1 cellular context compared by ENCODE assay signal in the genomic region with DNA sequence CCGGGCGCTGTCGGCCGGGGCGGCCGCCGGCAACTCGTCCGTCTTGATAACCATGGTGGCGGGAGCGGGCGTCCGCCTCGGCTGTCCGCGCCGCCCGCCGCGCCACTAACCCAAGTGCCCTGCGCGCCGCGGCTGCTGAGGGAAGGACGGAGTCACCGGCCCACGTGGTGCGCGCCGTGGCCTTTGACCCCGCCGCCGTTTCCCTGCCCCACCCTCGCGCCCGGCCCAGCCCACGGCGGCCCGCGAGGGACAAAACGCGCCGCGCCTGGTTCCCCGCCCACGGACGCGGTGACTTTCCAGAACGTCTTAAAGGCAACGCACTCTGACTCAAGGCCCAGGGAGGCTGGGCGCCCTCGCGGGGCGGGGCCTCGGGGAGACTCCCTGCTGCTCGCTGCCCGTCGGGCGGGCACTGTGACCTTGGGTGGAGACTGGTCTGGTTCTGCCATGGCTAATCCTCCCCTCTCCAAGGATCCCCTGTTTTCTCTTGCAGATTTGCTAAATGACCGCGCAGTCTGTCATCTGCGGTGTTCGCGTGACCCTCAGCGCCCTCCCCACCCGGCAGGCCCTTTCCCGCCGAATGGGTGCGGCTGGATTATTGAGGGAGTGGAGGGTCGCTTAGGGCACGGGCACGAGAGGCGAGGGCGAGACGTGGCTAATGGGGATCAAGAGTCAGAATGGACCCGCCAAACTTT.
TF ChIP-seq lines count a peak whose summit lies in the region.

TSS of gene CLUH (minus strand) at position 157 of the 692 bp plus-strand sequence. CDS start at position 54, 103 bp downstream.

TF ChIP-seq in K562, 482 proteins besides CTCF, POLR2A, EP300 and RAD21 (continued from another document and continues in another):
- TF ChIP-seq ARID4B (CRISPR knock-in tag; IDR thresholded peaks at IDR 0.05) (peak; percentile 92), HDAC1 (IDR thresholded peaks at IDR 0.05) (peak in 1 of 2 experiments; percentile 64; a peak in 1 of 4 replicates), ATF7 (IDR thresholded peaks at IDR 0.05) (peak; percentile 79), ESRRA (IDR thresholded peaks at IDR 0.05; ENCODE audit: borderline replicate concordance, low read depth) (peak; percentile 92), ZNF707 (CRISPR knock-in tag; conservative IDR thresholded peaks at IDR 0.05) (no peak), ETV1 (tag; conservative IDR thresholded peaks at IDR 0.05; ENCODE audit: low read depth) (no peak), CREB3 (tag; conservative IDR thresholded peaks at IDR 0.05; ENCODE audit: low read depth) (no peak), TEAD1 (CRISPR knock-in tag; IDR thresholded peaks at IDR 0.05) (no peak), RBM34 (IDR thresholded peaks at IDR 0.05; ENCODE audit: borderline replicate concordance, insufficient read depth, low read length) (no peak), DMBX1 (CRISPR knock-in tag; IDR thresholded peaks at IDR 0.05; ENCODE audit: borderline replicate concordance) (no peak), SAP30 (IDR thresholded peaks at IDR 0.05; ENCODE audit: borderline replicate concordance, insufficient read depth, low read depth, low read length, poor library complexity, severe bottlenecking) (peak; percentile 89), BMI1 (IDR thresholded peaks at IDR 0.05; ENCODE audit: low read length) (no peak), NFATC3 (IDR thresholded peaks at IDR 0.05) (no peak), FOXK2 (conservative IDR thresholded peaks at IDR 0.05 in 1 of 2, IDR thresholded peaks at IDR 0.05 in 1 of 2; ENCODE audit: low read depth in 2 of 2) (no peak), IRF9 (tag; IDR thresholded peaks at IDR 0.05) (no peak), POLR2H (tag; IDR thresholded peaks at IDR 0.05; ENCODE audit: low read depth) (no peak), NONO (IDR thresholded peaks at IDR 0.05; ENCODE audit: low read depth in 2 of 2, low read length in 1 of 2) (peak in 1 of 2 experiments; percentile 1; a peak in 1 of 4 replicates), SIX5 (IDR thresholded peaks at IDR 0.05; ENCODE audit: borderline replicate concordance in 1 of 2, insufficient read depth in 1 of 2, low read depth in 1 of 2, low read length in 2 of 2) (no peak), TFAP4 (CRISPR knock-in tag; IDR thresholded peaks at IDR 0.05; ENCODE audit: borderline replicate concordance) (peak; percentile 89), TARDBP (IDR thresholded peaks at IDR 0.05) (0 out of 2 replicates have a peak, but pooled peaks have one; percentile 41), MCM3 (IDR thresholded peaks at IDR 0.05) (no peak), ZNF24 (IDR thresholded peaks at IDR 0.05) (no peak), HDAC2 (IDR thresholded peaks at IDR 0.05) (0 out of 2 replicates have a peak, but pooled peaks have one; percentile 12), MYC (IDR thresholded peaks at IDR 0.05; ENCODE audit: low read depth, low read length) (peak; percentile 92), MYC (CRISPR knock-in tag; IDR thresholded peaks at IDR 0.05; ENCODE audit: borderline replicate concordance, low read depth) (no peak), U2AF2 (optimal IDR thresholded peaks at IDR 0.05; ENCODE audit: low read depth, low read length) (no peak), NFXL1 (CRISPR knock-in tag; IDR thresholded peaks at IDR 0.05) (no peak), NFYB (IDR thresholded peaks at IDR 0.05; ENCODE audit: extremely low read depth, insufficient read length) (no peak), TAF7 (tag; IDR thresholded peaks at IDR 0.05) (0 out of 2 replicates have a peak, but pooled peaks have one; percentile 31), ZNF232 (CRISPR knock-in tag; IDR thresholded peaks at IDR 0.05) (peak; percentile 35; the same call in 1 of the 2 replicates), KLF1 (tag; IDR thresholded peaks at IDR 0.05) (peak; percentile 59; the same call in 1 of the 2 replicates), PHTF2 (CRISPR knock-in tag; IDR thresholded peaks at IDR 0.05) (no peak), HNRNPUL1 (IDR thresholded peaks at IDR 0.05; ENCODE audit: low read length) (no peak), SLC30A9 (CRISPR knock-in tag; IDR thresholded peaks at IDR 0.05) (no peak), C11orf30 (IDR thresholded peaks at IDR 0.05; ENCODE audit: low read depth) (peak; percentile 49), POU5F1 (IDR thresholded peaks at IDR 0.05; ENCODE audit: borderline replicate concordance, low read depth, low read length, partially characterized antibody) (peak; percentile 93), SRF (CRISPR knock-in tag; IDR thresholded peaks at IDR 0.05) (peak in 1 of 2 experiments; percentile 80; a peak in 1 of 4 replicates), LEF1 (IDR thresholded peaks at IDR 0.05) (no peak)
- TF ChIP-seq, protein P1, sequence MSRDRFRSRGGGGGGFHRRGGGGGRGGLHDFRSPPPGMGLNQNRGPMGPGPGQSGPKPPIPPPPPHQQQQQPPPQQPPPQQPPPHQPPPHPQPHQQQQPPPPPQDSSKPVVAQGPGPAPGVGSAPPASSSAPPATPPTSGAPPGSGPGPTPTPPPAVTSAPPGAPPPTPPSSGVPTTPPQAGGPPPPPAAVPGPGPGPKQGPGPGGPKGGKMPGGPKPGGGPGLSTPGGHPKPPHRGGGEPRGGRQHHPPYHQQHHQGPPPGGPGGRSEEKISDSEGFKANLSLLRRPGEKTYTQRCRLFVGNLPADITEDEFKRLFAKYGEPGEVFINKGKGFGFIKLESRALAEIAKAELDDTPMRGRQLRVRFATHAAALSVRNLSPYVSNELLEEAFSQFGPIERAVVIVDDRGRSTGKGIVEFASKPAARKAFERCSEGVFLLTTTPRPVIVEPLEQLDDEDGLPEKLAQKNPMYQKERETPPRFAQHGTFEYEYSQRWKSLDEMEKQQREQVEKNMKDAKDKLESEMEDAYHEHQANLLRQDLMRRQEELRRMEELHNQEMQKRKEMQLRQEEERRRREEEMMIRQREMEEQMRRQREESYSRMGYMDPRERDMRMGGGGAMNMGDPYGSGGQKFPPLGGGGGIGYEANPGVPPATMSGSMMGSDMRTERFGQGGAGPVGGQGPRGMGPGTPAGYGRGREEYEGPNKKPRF (IDR thresholded peaks at IDR 0.05; ENCODE audit: low read depth, low read length), result no peak
- TF ChIP-seq, protein P2, sequence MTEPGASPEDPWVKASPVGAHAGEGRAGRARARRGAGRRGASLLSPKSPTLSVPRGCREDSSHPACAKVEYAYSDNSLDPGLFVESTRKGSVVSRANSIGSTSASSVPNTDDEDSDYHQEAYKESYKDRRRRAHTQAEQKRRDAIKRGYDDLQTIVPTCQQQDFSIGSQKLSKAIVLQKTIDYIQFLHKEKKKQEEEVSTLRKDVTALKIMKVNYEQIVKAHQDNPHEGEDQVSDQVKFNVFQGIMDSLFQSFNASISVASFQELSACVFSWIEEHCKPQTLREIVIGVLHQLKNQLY (CRISPR knock-in tag; conservative IDR thresholded peaks at IDR 0.05), result no peak
- TF ChIP-seq, protein P3, sequence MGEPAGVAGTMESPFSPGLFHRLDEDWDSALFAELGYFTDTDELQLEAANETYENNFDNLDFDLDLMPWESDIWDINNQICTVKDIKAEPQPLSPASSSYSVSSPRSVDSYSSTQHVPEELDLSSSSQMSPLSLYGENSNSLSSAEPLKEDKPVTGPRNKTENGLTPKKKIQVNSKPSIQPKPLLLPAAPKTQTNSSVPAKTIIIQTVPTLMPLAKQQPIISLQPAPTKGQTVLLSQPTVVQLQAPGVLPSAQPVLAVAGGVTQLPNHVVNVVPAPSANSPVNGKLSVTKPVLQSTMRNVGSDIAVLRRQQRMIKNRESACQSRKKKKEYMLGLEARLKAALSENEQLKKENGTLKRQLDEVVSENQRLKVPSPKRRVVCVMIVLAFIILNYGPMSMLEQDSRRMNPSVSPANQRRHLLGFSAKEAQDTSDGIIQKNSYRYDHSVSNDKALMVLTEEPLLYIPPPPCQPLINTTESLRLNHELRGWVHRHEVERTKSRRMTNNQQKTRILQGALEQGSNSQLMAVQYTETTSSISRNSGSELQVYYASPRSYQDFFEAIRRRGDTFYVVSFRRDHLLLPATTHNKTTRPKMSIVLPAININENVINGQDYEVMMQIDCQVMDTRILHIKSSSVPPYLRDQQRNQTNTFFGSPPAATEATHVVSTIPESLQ (CRISPR knock-in tag; IDR thresholded peaks at IDR 0.05), result 0 out of 2 replicates have a peak, but pooled peaks have one; percentile 55
- TF ChIP-seq, protein P4, sequence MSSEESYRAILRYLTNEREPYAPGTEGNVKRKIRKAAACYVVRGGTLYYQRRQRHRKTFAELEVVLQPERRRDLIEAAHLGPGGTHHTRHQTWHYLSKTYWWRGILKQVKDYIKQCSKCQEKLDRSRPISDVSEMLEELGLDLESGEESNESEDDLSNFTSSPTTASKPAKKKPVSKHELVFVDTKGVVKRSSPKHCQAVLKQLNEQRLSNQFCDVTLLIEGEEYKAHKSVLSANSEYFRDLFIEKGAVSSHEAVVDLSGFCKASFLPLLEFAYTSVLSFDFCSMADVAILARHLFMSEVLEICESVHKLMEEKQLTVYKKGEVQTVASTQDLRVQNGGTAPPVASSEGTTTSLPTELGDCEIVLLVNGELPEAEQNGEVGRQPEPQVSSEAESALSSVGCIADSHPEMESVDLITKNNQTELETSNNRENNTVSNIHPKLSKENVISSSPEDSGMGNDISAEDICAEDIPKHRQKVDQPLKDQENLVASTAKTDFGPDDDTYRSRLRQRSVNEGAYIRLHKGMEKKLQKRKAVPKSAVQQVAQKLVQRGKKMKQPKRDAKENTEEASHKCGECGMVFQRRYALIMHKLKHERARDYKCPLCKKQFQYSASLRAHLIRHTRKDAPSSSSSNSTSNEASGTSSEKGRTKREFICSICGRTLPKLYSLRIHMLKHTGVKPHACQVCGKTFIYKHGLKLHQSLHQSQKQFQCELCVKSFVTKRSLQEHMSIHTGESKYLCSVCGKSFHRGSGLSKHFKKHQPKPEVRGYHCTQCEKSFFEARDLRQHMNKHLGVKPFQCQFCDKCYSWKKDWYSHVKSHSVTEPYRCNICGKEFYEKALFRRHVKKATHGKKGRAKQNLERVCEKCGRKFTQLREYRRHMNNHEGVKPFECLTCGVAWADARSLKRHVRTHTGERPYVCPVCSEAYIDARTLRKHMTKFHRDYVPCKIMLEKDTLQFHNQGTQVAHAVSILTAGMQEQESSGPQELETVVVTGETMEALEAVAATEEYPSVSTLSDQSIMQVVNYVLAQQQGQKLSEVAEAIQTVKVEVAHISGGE (CRISPR knock-in tag; IDR thresholded peaks at IDR 0.05), result peak in 1 of 3 experiments; percentile 22; a peak in 1 of 6 replicates
